In genomic region chr3:34634939-34635338, GRCh38 we compare ENCODE assay signal across 25 cellular contexts.
"Had no signal": no experiment of that assay in that cellular context is flagged by ENCODE, and none has a peak within 500 bp of the region (broad histone marks: within the 10 kb centered on the region; RNA-seq: fewer than 3 reads in every experiment).

No MANE protein-coding gene starts in this region.

- H3K9me3 Mint-ChIP-seq: memory B cell had no signal

- H3K4me2 ChIP-seq: smooth muscle cell had no signal

- H2AFZ ChIP-seq: parathyroid adenoma had no signal

- H3K27ac Mint-ChIP-seq: memory B cell; mesothelial cell of epicardium; naive B cell; natural killer cell treated with Interleukin-12 subunit alpha and Interleukin-12 subunit beta and Interleukin-15 and Interleukin-18, amount 100 ng/mL, for 72 hours; progenitor cell of endocrine pancreas; stimulated activated effector memory CD8-positive, alpha-beta T cell treated with anti-CD3 and anti-CD28 coated beads, Interleukin-12 subunit alpha, Interleukin-12 subunit beta, amount 100 ng/mL, for 72 hours had no signal

- H3K27ac ChIP-seq: coronary artery, esophagus muscularis mucosa, parathyroid adenoma, right atrium auricular region, stomach, thyroid gland had no signal

- H3K9me3 ChIP-seq: esophagus muscularis mucosa, mucosa of descending colon, right atrium auricular region, thyroid gland had no signal

- ATAC-seq: left lobe of liver; mucosa of descending colon; natural killer cell treated with Interleukin-12 subunit alpha and Interleukin-12 subunit beta and Interleukin-15 and Interleukin-18, amount 100 ng/mL, for 72 hours; sciatic nerve; stimulated activated effector memory CD8-positive, alpha-beta T cell treated with anti-CD3 and anti-CD28 coated beads, Interleukin-12 subunit alpha, Interleukin-12 subunit beta, amount 100 ng/mL, for 72 hours had no signal

- H3K4me1 ChIP-seq: esophagus muscularis mucosa, parathyroid adenoma, right atrium auricular region, stomach, thyroid gland had no signal

- H3K4me1 Mint-ChIP-seq: memory B cell; mesothelial cell of epicardium; naive B cell; stimulated activated effector memory CD8-positive, alpha-beta T cell treated with anti-CD3 and anti-CD28 coated beads, Interleukin-12 subunit alpha, Interleukin-12 subunit beta, amount 100 ng/mL, for 72 hours had no signal

- H3K9ac ChIP-seq: parathyroid adenoma had no signal

- H3K36me3 ChIP-seq: esophagus muscularis mucosa, right atrium auricular region, stomach, thyroid gland had no signal

- H3K79me2 ChIP-seq: parathyroid adenoma had no signal

- H3K27me3 ChIP-seq: esophagus muscularis mucosa, right atrium auricular region, stomach, thyroid gland had no signal

- DNase-seq: dermis blood vessel endothelial cell; effector memory CD4-positive, alpha-beta T cell; foreskin melanocyte; mucosa of descending colon; naive B cell; stimulated activated CD4-positive, alpha-beta T cell treated with anti-CD3 and anti-CD28 coated beads, Interleukin-2, amount 100 ng/mL, for 24 hours; stimulated activated CD4-positive, alpha-beta T cell treated with anti-CD3 and anti-CD28 coated beads, Interleukin-4, amount 100 ng/mL, for 24 hours; stimulated activated naive CD4-positive, alpha-beta T cell treated with Interleukin-2 at 50 U/mL for 16 hours; stomach; thyroid gland; trophoblast cell had no signal

- H3K4me3 Mint-ChIP-seq: memory B cell; mesothelial cell of epicardium; naive B cell; natural killer cell treated with Interleukin-12 subunit alpha and Interleukin-12 subunit beta and Interleukin-15 and Interleukin-18, amount 100 ng/mL, for 72 hours; neural crest cell; stimulated activated effector memory CD8-positive, alpha-beta T cell treated with anti-CD3 and anti-CD28 coated beads, Interleukin-12 subunit alpha, Interleukin-12 subunit beta, amount 100 ng/mL, for 72 hours had no signal

- H3K27me3 Mint-ChIP-seq: naive B cell; natural killer cell treated with Interleukin-12 subunit alpha and Interleukin-12 subunit beta and Interleukin-15 and Interleukin-18, amount 100 ng/mL, for 72 hours; progenitor cell of endocrine pancreas had no signal

- H3K4me3 ChIP-seq: coronary artery, esophagus muscularis mucosa, lung, mucosa of descending colon, right atrium auricular region, smooth muscle cell, stomach, thyroid gland had no signal

- H3K36me3 Mint-ChIP-seq: memory B cell; mesothelial cell of epicardium; naive B cell; natural killer cell treated with Interleukin-12 subunit alpha and Interleukin-12 subunit beta and Interleukin-15 and Interleukin-18, amount 100 ng/mL, for 72 hours; stimulated activated effector memory CD8-positive, alpha-beta T cell treated with anti-CD3 and anti-CD28 coated beads, Interleukin-12 subunit alpha, Interleukin-12 subunit beta, amount 100 ng/mL, for 72 hours had no signal
